Comparison of ENCODE assay signal across 28 cellular contexts in the genomic region with DNA sequence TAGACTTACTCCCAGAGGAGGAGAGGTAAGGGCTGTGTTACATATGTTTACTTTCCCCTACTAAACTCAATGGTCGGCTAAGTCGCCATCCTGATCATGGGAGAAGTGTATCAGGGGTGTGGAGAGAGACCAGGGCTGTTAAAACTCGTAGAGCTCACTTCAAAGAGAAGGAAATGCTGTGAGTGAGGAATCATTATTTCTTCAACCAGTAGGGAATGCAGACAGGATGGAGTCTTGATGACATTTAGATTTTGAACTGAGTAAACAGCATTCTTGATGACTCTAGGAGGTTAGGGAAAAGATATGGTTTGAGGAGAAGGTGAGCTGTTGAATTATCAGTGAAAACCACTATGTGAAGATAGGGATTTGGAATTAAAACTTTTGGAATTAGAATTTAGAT. TPM values are rescaled to one million over a fixed set of nuclear protein-coding genes. Genes with fewer than 3 reads are reported as not detected.
DNase-seq lines count a peak whose midpoint lies in the region; ATAC-seq, FAIRE-seq and TF ChIP-seq lines count a peak whose summit lies in the region.
"Had no signal": no experiment of that assay in that cellular context is flagged by ENCODE, and none has a peak within 500 bp of the region (broad histone marks: within the 10 kb centered on the region; RNA-seq: fewer than 3 reads in every experiment).

No MANE protein-coding gene starts in this region.

- intact Hi-C loops in left lung (cut with DNase I) (no loop called here), colonic mucosa (cut with DNase I) (no loop called here)

- no peak for TF ChIP-seq POLR2A in A549 (IDR thresholded peaks at IDR 0.05; ENCODE audit: low read length)
- no peak for TF ChIP-seq POLR2A in GM18505 (IDR thresholded peaks at IDR 0.05; ENCODE audit: borderline replicate concordance, extremely low read depth, insufficient read depth, insufficient read length)

- CTCF ChIA-PET in A549 (lab: Yijun Ruan, JAX): interaction anchor here (0.7 to 2.0 kb wide), 6 partner anchors 29 to 98 kb away, joined by 3 to 6 read pairs (median 3); no protein-coding TSS in a partner anchor

- H3K27ac ChIP-seq in A549 (0 out of 6 replicates have a peak overlapping the region, but pooled peaks of 1 of the 2 experiments have one; percentile 11), left lung (no peak overlapping the region), colonic mucosa (no peak overlapping the region)
- H3K27ac ChIP-seq: esophagus muscularis mucosa, foreskin keratinocyte, left ventricle myocardium inferior, parathyroid adenoma, transverse colon had no signal

- H3K4me2 ChIP-seq in A549: peak overlapping the region; percentile 32

- H3K9ac ChIP-seq in colonic mucosa (ENCODE audit: low read depth in 2 of 2, low read length in 2 of 2): no peak overlapping the region
- H3K9ac ChIP-seq: parathyroid adenoma had no signal

- FAIRE-seq in A549 (lab: Jason Lieb, UNC): no peak

- DNase-seq in A549 (ENCODE audit: low read depth in 1 of 2, low spot score in 1 of 2) (peak in 1 of 2 experiments; percentile 4), HT1080 (ENCODE audit: low read depth) (peak; percentile 8), choroid plexus epithelial cell (ENCODE audit: low read depth) (peak; percentile 35), left lung (no peak), colonic mucosa (no peak), middle frontal gyrus (ENCODE audit: extremely low spot score, low spot score) (no peak)
- DNase-seq in central memory CD4-positive, alpha-beta T cell: no peak
- DNase-seq: activated CD4-positive, alpha-beta T cell treated with anti-CD3 and anti-CD28 coated beads for 36 hours; activated gamma-delta T cell treated with Interleukin-2 at 50 U/mL for 16 hours; activated naive CD8-positive, alpha-beta T cell treated with anti-CD3 and anti-CD28 coated beads, Interleukin-2, amount 50 U/mL, for 24 hours; activated T-cell treated with anti-CD3 and anti-CD28 coated beads, Interleukin-2, amount 50 U/mL, for 1 hour; BE2C; CD8-positive, alpha-beta memory T cell; effector memory CD4-positive, alpha-beta T cell; foreskin keratinocyte; left ventricle myocardium inferior; midbrain; naive thymus-derived CD8-positive, alpha-beta T cell; NCI-H1092 treated with DMSO at 0.1 percent for 48 hours; NCI-H187; NCI-H526 treated with DMSO at 0.1 percent for 48 hours; right cardiac atrium; stimulated activated CD4-positive, alpha-beta T cell treated with anti-CD3 and anti-CD28 coated beads, Interleukin-2, amount 100 ng/mL, for 48 hours; T-helper 2 cell; transverse colon had no signal

- POLR2A ChIA-PET in A549 (lab: Yijun Ruan, JAX): interaction anchor here (0.5 to 1.1 kb wide), 2 partner anchors 99 to 136 kb away, joined by 3 read pairs; no protein-coding TSS in a partner anchor

- 21% methylated on average over 3 of the region's 3 CpGs for WGBS in A549 (ENCODE audit: missing lambda C conversion rate)

- H3K4me1 ChIP-seq in A549 (peaks cover 11% of the 10 kb centered on the region), left lung (no peaks in the 10 kb centered on the region), colonic mucosa (no peaks in the 10 kb centered on the region)
- H3K4me1 ChIP-seq: BE2C, foreskin keratinocyte, parathyroid adenoma had no signal

- ATAC-seq in A549 (peak; percentile 30 to 50; a peak in 3 of 6 replicates), left lung (peak; percentile 25), GM18505 (IDR thresholded peaks at IDR 0.05; ENCODE audit: unreplicated experiment) (no peak)
- ATAC-seq: activated CD4-positive, alpha-beta T cell treated with anti-CD3 and anti-CD28 coated beads for 36 hours; activated naive CD8-positive, alpha-beta T cell treated with anti-CD3 and anti-CD28 coated beads, Interleukin-2, amount 50 U/mL, for 24 hours; foreskin keratinocyte; naive thymus-derived CD8-positive, alpha-beta T cell had no signal

- no peak for TF ChIP-seq EP300 in A549 (IDR thresholded peaks at IDR 0.05)

- H3K9me3 ChIP-seq in A549: no peaks in the 10 kb centered on the region
- H3K9me3 ChIP-seq in left lung: no peaks in the 10 kb centered on the region
- H3K9me3 ChIP-seq in colonic mucosa: no peaks in the 10 kb centered on the region
- H3K9me3 ChIP-seq: BE2C, esophagus muscularis mucosa, left ventricle myocardium inferior, transverse colon had no signal

- no peak for TF ChIP-seq CTCF in A549 (IDR thresholded peaks at IDR 0.05)
- TF ChIP-seq CTCF in choroid plexus epithelial cell (conservative IDR thresholded peaks at IDR 0.05; ENCODE audit: low read depth, low read length): no peak
- TF ChIP-seq CTCF in left lung (IDR thresholded peaks at IDR 0.05): no peak
- TF ChIP-seq CTCF in colonic mucosa (IDR thresholded peaks at IDR 0.05): no peak

- H3K4me3 ChIP-seq in A549: no peak overlapping the region
- H3K4me3 ChIP-seq in choroid plexus epithelial cell (ENCODE audit: low read depth, low read length): no peak overlapping the region
- H3K4me3 ChIP-seq in left lung: no peak overlapping the region
- H3K4me3 ChIP-seq in colonic mucosa: no peak overlapping the region
- H3K4me3 ChIP-seq: esophagus muscularis mucosa, left ventricle myocardium inferior, transverse colon had no signal

- no peak for TF ChIP-seq RAD21 in A549 (conservative IDR thresholded peaks at IDR 0.05 in 1 of 2, IDR thresholded peaks at IDR 0.05 in 1 of 2)

- H3K27me3 ChIP-seq in left lung (no peaks in the 10 kb centered on the region), colonic mucosa (no peaks in the 10 kb centered on the region)
- H3K27me3 ChIP-seq: BE2C, esophagus muscularis mucosa, foreskin keratinocyte, transverse colon had no signal

- H3K36me3 ChIP-seq in left lung (no peaks in the 10 kb centered on the region), colonic mucosa (no peaks in the 10 kb centered on the region)
- H3K36me3 ChIP-seq: BE2C, esophagus muscularis mucosa, left ventricle myocardium inferior, transverse colon had no signal

TF ChIP-seq in A549, 52 proteins besides CTCF, POLR2A, EP300 and RAD21:
- TF ChIP-seq POLR2AphosphoS2 (conservative IDR thresholded peaks at IDR 0.05; ENCODE audit: low read length) (no peak), ZC3H11A (IDR thresholded peaks at IDR 0.05) (no peak), RNF2 (IDR thresholded peaks at IDR 0.05; ENCODE audit: borderline replicate concordance, low read depth) (no peak)
TF ChIP-seq in A549: peak in this region for 0.

RNA-seq across cellular contexts. Expression of a gene that starts 17.3 kb away (rescaled TPM):
- polyA plus RNA-seq in A549 (2011; rRNA removed) (8.3 and 8.7 TPM in 2 replicates), A549 (2017; fragmentation: RNase III; extraction: RNeasy Plus Mini Kit Qiagen cat#74134 plus additional on column Dnase treatment) (5.0 to 5.7 TPM (median 5.1 TPM) in 3 replicates)
- polyA plus RNA-seq in A549 (2012; cell fraction: cytosol; rRNA removed): 3.6 and 4.2 TPM in 2 replicates
- 2.9 and 3.4 TPM in 2 replicates for polyA plus RNA-seq in A549 (2012; cell fraction: nucleus; rRNA removed)
- 3.7 and 3.9 TPM in 2 replicates for polyA minus RNA-seq in A549 (2011; rRNA and poly(A)+ RNA removed)
- total RNA-seq in HT1080 (2014; rRNA removed; shearing (Covaris generic)): 5.2 and 7.5 TPM in 2 replicates
- 4.8 and 6.8 TPM in 2 replicates for polyA plus RNA-seq in HT1080 (2015; cell fraction: cytosol; rRNA removed)
- 3.9 and 4.0 TPM in 2 replicates for polyA plus RNA-seq in HT1080 (2015; cell fraction: nucleus; rRNA removed)
- total RNA-seq in left lung (10 to 100 TPM; 18.5 to 20.7 TPM), colonic mucosa (1 to 10 TPM; 1.6 to 4.5 TPM)

Comparison
In these comparisons a context has a peak if more than half of its experiments do, and no peak if none do; other contexts are left out.
1. DNase-seq: peak in HT1080 (single experiment) and choroid plexus epithelial cell (single experiment); none in left lung (0 of 2), colonic mucosa (single experiment), middle frontal gyrus (single experiment) and central memory CD4-positive, alpha-beta T cell (single experiment).